ENCODE assay signal across 5 cellular contexts in the genomic region with DNA sequence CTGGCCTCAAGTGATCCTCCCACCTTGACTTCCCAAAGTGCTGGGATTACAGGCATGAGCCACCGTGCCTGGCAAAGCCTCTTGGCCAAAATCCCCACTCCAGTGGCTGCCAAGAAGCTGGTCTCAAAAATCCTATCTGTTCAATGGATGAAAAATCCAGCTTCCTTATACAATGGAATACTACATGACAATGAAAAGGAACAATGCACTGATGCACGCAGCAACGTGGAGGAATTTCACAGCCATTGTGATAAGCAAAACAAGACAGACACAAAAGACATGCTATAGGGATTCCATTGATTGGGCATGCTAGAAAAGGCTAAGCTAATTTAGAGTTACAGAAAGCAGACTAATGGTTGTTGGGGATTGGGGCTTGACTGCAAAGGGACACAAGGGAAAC.
"Had no signal": no experiment of that assay in that cellular context is flagged by ENCODE, and none has a peak within 500 bp of the region (broad histone marks: within the 10 kb centered on the region; RNA-seq: fewer than 3 reads in every experiment).

No MANE protein-coding gene starts in this region.

- H3K9ac ChIP-seq: GM23248 had no signal

- H3K4me1 ChIP-seq: HAP-1 had no signal

- H3K36me3 ChIP-seq: HAP-1 had no signal

- DNase-seq: GOT3 had no signal

- H3K36me3 Mint-ChIP-seq: IgD-negative memory B cell had no signal

- H2AFZ ChIP-seq: GM23248 had no signal

- H3K27ac ChIP-seq: GM23248, HL-60 had no signal

- H3K9me3 ChIP-seq: HAP-1 had no signal

- H3K4me3 ChIP-seq: GM23248, HAP-1 had no signal
